Comparison of ENCODE assay signal across 8 cellular contexts in the genomic region with DNA sequence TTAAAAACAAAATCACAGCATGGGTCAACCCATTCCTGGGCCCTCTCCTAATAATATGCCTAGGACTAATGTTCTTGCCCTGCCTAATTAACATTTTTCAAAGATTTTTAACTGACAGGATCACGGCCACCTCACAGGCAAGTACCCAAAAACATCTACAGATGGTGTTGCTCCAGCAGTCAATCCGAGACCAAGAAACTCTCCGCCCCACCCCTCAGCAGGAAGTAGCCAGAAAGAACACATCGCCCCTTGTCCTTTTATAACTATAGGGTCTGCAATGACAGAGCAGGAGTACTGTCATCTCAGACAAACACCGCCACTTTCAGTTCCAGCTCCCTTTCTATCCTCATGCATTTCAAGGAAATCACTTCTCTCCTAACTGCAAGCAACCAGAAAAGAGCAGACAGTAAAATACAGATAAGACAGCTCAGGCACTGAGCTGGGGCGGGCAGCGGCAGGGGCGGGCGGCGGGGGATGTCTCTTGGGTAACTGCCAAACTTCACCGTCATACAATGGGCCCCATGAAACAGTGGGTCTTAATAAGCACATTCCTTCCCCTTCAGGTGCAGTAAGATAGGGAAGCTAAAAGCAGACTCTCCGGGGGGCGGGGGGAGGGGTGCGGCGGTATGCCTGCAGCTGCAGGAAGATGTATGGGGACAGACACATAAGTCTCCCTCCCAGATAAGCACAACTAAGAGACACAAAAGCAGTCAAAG.
A peak's percentile ranks its signal among the peaks of the same experiment; 100 is the strongest.
DNase-seq lines count a peak whose midpoint lies in the region; ATAC-seq, FAIRE-seq and TF ChIP-seq lines count a peak whose summit lies in the region.
"Had no signal": no experiment of that assay in that cellular context is flagged by ENCODE, and none has a peak within 500 bp of the region (broad histone marks: within the 10 kb centered on the region; RNA-seq: fewer than 3 reads in every experiment).

No MANE protein-coding gene starts in this region.

- peaks cover 4% of the 10 kb centered on the region for H3K4me1 Mint-ChIP-seq in activated naive CD8-positive, alpha-beta T cell treated with anti-CD3 and anti-CD28 coated beads, Interleukin-2, amount 50 U/mL, for 24 hours

- peak overlapping the region; percentile 6 for H3K27ac ChIP-seq in neutrophil

- H3K27me3 ChIP-seq in neutrophil, result no peaks in the 10 kb centered on the region

- no peak for ATAC-seq in activated naive CD8-positive, alpha-beta T cell treated with anti-CD3 and anti-CD28 coated beads, Interleukin-2, amount 50 U/mL, for 24 hours

- peak overlapping the region; percentile 8 for H3K27ac Mint-ChIP-seq in activated naive CD8-positive, alpha-beta T cell treated with anti-CD3 and anti-CD28 coated beads, Interleukin-2, amount 50 U/mL, for 24 hours

- no peaks in the 10 kb centered on the region for H3K4me1 ChIP-seq in neutrophil (ENCODE audit: control insufficient read depth in 1 of 2, insufficient read depth in 1 of 2, low read depth in 1 of 2, low read length in 1 of 2)

- H3K27me3 Mint-ChIP-seq in activated naive CD8-positive, alpha-beta T cell treated with anti-CD3 and anti-CD28 coated beads, Interleukin-2, amount 50 U/mL, for 24 hours, result no peaks in the 10 kb centered on the region

- peak overlapping the region in 1 of 2 experiments; percentile 28 for H3K4me3 ChIP-seq in neutrophil (ENCODE audit: low read depth in 1 of 2, low read length in 1 of 2)

- TF ChIP-seq CTCF in neutrophil (IDR thresholded peaks at IDR 0.05), result no peak

- H3K9me3 Mint-ChIP-seq in activated naive CD8-positive, alpha-beta T cell treated with anti-CD3 and anti-CD28 coated beads, Interleukin-2, amount 50 U/mL, for 24 hours, result no peaks in the 10 kb centered on the region

- FAIRE-seq in GM18507 (lab: Jason Lieb, UNC), result peak; percentile 62

- H3K36me3 Mint-ChIP-seq in activated naive CD8-positive, alpha-beta T cell treated with anti-CD3 and anti-CD28 coated beads, Interleukin-2, amount 50 U/mL, for 24 hours (ENCODE audit: low read depth), result no peaks in the 10 kb centered on the region

- no peaks in the 10 kb centered on the region for H3K9me3 ChIP-seq in neutrophil

- peak overlapping the region; percentile 72 for H3K4me3 Mint-ChIP-seq in activated naive CD8-positive, alpha-beta T cell treated with anti-CD3 and anti-CD28 coated beads, Interleukin-2, amount 50 U/mL, for 24 hours

- H3K36me3 ChIP-seq in neutrophil, result no peaks in the 10 kb centered on the region

- no peak for DNase-seq in GM18507 (ENCODE audit: extremely low spot score, insufficient read length, low read depth)
- peak; percentile 69 for DNase-seq in NAMALWA (ENCODE audit: low spot score)
- DNase-seq in activated naive CD8-positive, alpha-beta T cell treated with anti-CD3 and anti-CD28 coated beads, Interleukin-2, amount 50 U/mL, for 24 hours, result peak; percentile 8
- DNase-seq in SKM-1 (lab: John Stamatoyannopoulos, UW; ENCODE audit: unreplicated experiment), result no peak
- DNase-seq in HT-29 (ENCODE audit: low spot score), result no peak
- no peak for DNase-seq in DMS153 (lab: John Stamatoyannopoulos, UW)
- DNase-seq: Right ventricle myocardium superior had no signal

Comparison
In these comparisons a context has a peak if more than half of its experiments do, and no peak if none do; other contexts are left out.
1. DNase-seq: peak in NAMALWA (single experiment) and activated naive CD8-positive, alpha-beta T cell treated with anti-CD3 and anti-CD28 coated beads, Interleukin-2, amount 50 U/mL, for 24 hours (single experiment); none in GM18507 (single experiment), SKM-1 (single experiment), HT-29 (single experiment) and DMS153 (single experiment).